ENCODE assay signal across 25 cellular contexts in genomic region chr11:117704416-117705150, GRCh38.
DNase-seq lines count a peak whose midpoint lies in the region; TF ChIP-seq lines count a peak whose summit lies in the region.
"Had no signal": no experiment of that assay in that cellular context is flagged by ENCODE, and none has a peak within 500 bp of the region (broad histone marks: within the 10 kb centered on the region; RNA-seq: fewer than 3 reads in every experiment).

No MANE protein-coding gene starts in this region.

- H3K9me3 Mint-ChIP-seq in neural progenitor cell, result no peaks in the 10 kb centered on the region
- H3K9me3 Mint-ChIP-seq: activated naive CD4-positive, alpha-beta T cell treated with anti-CD3 and anti-CD28 coated beads, Interleukin-2, amount 50 U/mL, for 72 hours; neural crest cell; T-helper 2 cell treated with Interferon-gamma antibody and Interleukin-4, amounts not matched to agents 5 μg/mL and 100 μg/mL, for 36 hours had no signal

- TF ChIP-seq CTCF in neural progenitor cell (IDR thresholded peaks at IDR 0.05), result no peak

- H3K79me2 ChIP-seq in neural progenitor cell (ENCODE audit: low read depth), result no peaks in the 10 kb centered on the region

- H2AFZ ChIP-seq in neural progenitor cell (replicated peaks), result no peak overlapping the region

- no peaks in the 10 kb centered on the region for H3K36me3 Mint-ChIP-seq in neural progenitor cell
- H3K36me3 Mint-ChIP-seq: activated naive CD4-positive, alpha-beta T cell treated with anti-CD3 and anti-CD28 coated beads, Interleukin-2, amount 50 U/mL, for 72 hours had no signal

- peaks cover 36% of the 10 kb centered on the region for H3K4me1 ChIP-seq in neural progenitor cell
- H3K4me1 ChIP-seq: uterus had no signal

- H3K27me3 Mint-ChIP-seq in neural progenitor cell (ENCODE audit: insufficient read depth, low read depth), result peaks cover 23% of the 10 kb centered on the region

- H3K4me1 Mint-ChIP-seq in neural progenitor cell, result peaks cover 49% of the 10 kb centered on the region

- no peak overlapping the region for H3K4me3 Mint-ChIP-seq in neural progenitor cell
- H3K4me3 Mint-ChIP-seq: neural crest cell; T-helper 2 cell treated with Interferon-gamma antibody and Interleukin-4, amounts not matched to agents 5 μg/mL and 100 μg/mL, for 36 hours had no signal

- H3K4me2 ChIP-seq in neural progenitor cell, result no peak overlapping the region

- peak overlapping the region; percentile 65 for H3K27ac Mint-ChIP-seq in neural progenitor cell
- H3K27ac Mint-ChIP-seq: activated naive CD4-positive, alpha-beta T cell treated with anti-CD3 and anti-CD28 coated beads, Interleukin-2, amount 50 U/mL, for 72 hours; T-helper 2 cell treated with Interferon-gamma antibody and Interleukin-4, amounts not matched to agents 5 μg/mL and 100 μg/mL, for 36 hours had no signal

- peaks cover 7% of the 10 kb centered on the region for H4K20me1 ChIP-seq in neural progenitor cell (ENCODE audit: low read depth)

- H3K27me3 ChIP-seq in neural progenitor cell, result no peaks in the 10 kb centered on the region
- H3K27me3 ChIP-seq: uterus had no signal

- H3K36me3 ChIP-seq in neural progenitor cell, result no peaks in the 10 kb centered on the region
- H3K36me3 ChIP-seq: brain microvascular endothelial cell, uterus had no signal

- H3K27ac ChIP-seq in caudate nucleus (ENCODE audit: low read depth, low read length) (peak overlapping the region; percentile 39), neural progenitor cell (no peak overlapping the region)
- H3K27ac ChIP-seq: brain microvascular endothelial cell, epithelial cell of prostate, uterus had no signal

- no peak overlapping the region for H3K9ac ChIP-seq in neural progenitor cell

- H3F3A ChIP-seq in neural progenitor cell (ENCODE audit: low read depth), result peaks cover 21% of the 10 kb centered on the region

- no peak overlapping the region for H3K4me3 ChIP-seq in neural progenitor cell
- H3K4me3 ChIP-seq: uterus had no signal

- H3K9me3 ChIP-seq in neural progenitor cell (ENCODE audit: low read depth), result no peaks in the 10 kb centered on the region
- H3K9me3 ChIP-seq: Caco-2, uterus had no signal

- DNase-seq in DMS53 (lab: John Stamatoyannopoulos, UW), result peak; percentile 33
- no peak for DNase-seq in DMS53 treated with DMSO at 0.1 percent for 48 hours (lab: John Stamatoyannopoulos, UW; ENCODE audit: unreplicated experiment)
- DNase-seq in NCI-H1092 treated with DMSO at 0.1 percent for 48 hours (lab: John Stamatoyannopoulos, UW), result peak; percentile 79
- DNase-seq in caudate nucleus (lab: John Stamatoyannopoulos, UW), result peak in 44 of 61 donors; percentile 3 to 90 (median 64)
- no peak for DNase-seq in neural progenitor cell (ENCODE audit: low spot score)
- no peak for DNase-seq in NCI-H1436 treated with DMSO at 0.1 percent for 48 hours (lab: John Stamatoyannopoulos, UW)
- DNase-seq in glomerular visceral epithelial cell (ENCODE audit: extremely low spot score), result no peak
- no peak for DNase-seq in activated CD4-positive, CD25-positive, alpha-beta regulatory T cell treated with anti-CD3 and anti-CD28 coated beads, Interleukin-2, amount 50 U/mL, for 72 hours
- DNase-seq: 8988T; activated CD4-positive, CD25-positive, alpha-beta regulatory T cell; activated T-cell treated with anti-CD3 and anti-CD28 coated beads, Interleukin-2, amount 50 U/mL, for 48 hours; brain microvascular endothelial cell; Caco-2; dermis blood vessel endothelial cell; foreskin fibroblast; GDM1; H7; NCI-H1694 treated with DMSO at 0.1 percent for 48 hours; NCI-H524; PC-3; uterus had no signal

Comparison
In these comparisons a context has a peak if more than half of its experiments do, and no peak if none do; other contexts are left out.
1. DNase-seq: peak in DMS53 (single experiment), NCI-H1092 treated with DMSO at 0.1 percent for 48 hours (single experiment) and caudate nucleus (44 of 61); none in DMS53 treated with DMSO at 0.1 percent for 48 hours (single experiment), neural progenitor cell (single experiment), NCI-H1436 treated with DMSO at 0.1 percent for 48 hours (single experiment), glomerular visceral epithelial cell (single experiment) and activated CD4-positive, CD25-positive, alpha-beta regulatory T cell treated with anti-CD3 and anti-CD28 coated beads, Interleukin-2, amount 50 U/mL, for 72 hours (single experiment).